30 cellular contexts compared by ENCODE assay signal in genomic region chr10:112771733-112772132, GRCh38.
"Had no signal": no experiment of that assay in that cellular context is flagged by ENCODE, and none has a peak within 500 bp of the region (broad histone marks: within the 10 kb centered on the region; RNA-seq: fewer than 3 reads in every experiment).

No MANE protein-coding gene starts in this region.

- H3K9me3 ChIP-seq: adrenal gland, ascending aorta, body of pancreas, breast epithelium had no signal

- H3K36me3 ChIP-seq: adrenal gland, ascending aorta, brain microvascular endothelial cell, breast epithelium, cardiac muscle cell had no signal

- DNase-seq: activated effector memory CD4-positive, alpha-beta T cell treated with anti-CD3 and anti-CD28 coated beads, Interleukin-2, amount 50 U/mL, for 16 hours; activated effector memory CD4-positive, alpha-beta T cell treated with Interleukin-2 at 50 U/mL for 16 hours; activated gamma-delta T cell; activated gamma-delta T cell treated with Interleukin-2 at 50 U/mL for 16 hours; activated naive CD4-positive, alpha-beta T cell; activated naive CD4-positive, alpha-beta T cell treated with anti-CD3 and anti-CD28 coated beads for 36 hours; activated naive CD4-positive, alpha-beta T cell treated with anti-CD3 and anti-CD28 coated beads, Interleukin-2, amount 10 ng/mL, durations not matched to agents 7 days and 5 days; activated naive CD4-positive, alpha-beta T cell treated with anti-CD3 and anti-CD28 coated beads, Interleukin-2, amount 50 U/mL, for 16 hours; activated naive CD4-positive, alpha-beta T cell treated with Interleukin-2 at 50 U/mL for 16 hours; activated naive CD8-positive, alpha-beta T cell treated with anti-CD3 and anti-CD28 coated beads for 36 hours; activated naive CD8-positive, alpha-beta T cell treated with anti-CD3 and anti-CD28 coated beads, Interleukin-2, amount 10 ng/mL, durations not matched to agents 7 days and 5 days; activated naive CD8-positive, alpha-beta T cell treated with anti-CD3 and anti-CD28 coated beads, Interleukin-2, amount 50 U/mL, for 24 hours; activated T-cell treated with anti-CD3 and anti-CD28 coated beads, Interleukin-2, amount 50 U/mL, for 4 hours; activated T-cell treated with anti-CD3 and anti-CD28 coated beads, Interleukin-2, amount 50 U/mL, for 48 hours; activated T-cell treated with anti-CD3 and anti-CD28 coated beads, Interleukin-2, amount 50 U/mL, for 72 hours; adrenal gland; amniotic stem cell; amygdala; anterior cingulate cortex; aorta; body of pancreas; brain microvascular endothelial cell; caudate nucleus; central memory CD4-positive, alpha-beta T cell; cerebellar nuclear complex had no signal

- H3K27me3 ChIP-seq: adrenal gland, ascending aorta, body of pancreas, brain microvascular endothelial cell, breast epithelium, cardiac muscle cell had no signal

- H3K4me1 ChIP-seq: adrenal gland, ascending aorta had no signal

- H3K4me3 ChIP-seq: adrenal gland, ascending aorta, body of pancreas, breast epithelium, cardiac muscle cell had no signal

- ATAC-seq: activated naive CD4-positive, alpha-beta T cell treated with anti-CD3 and anti-CD28 coated beads, Interleukin-2, amount 50 U/mL, for 72 hours; activated naive CD8-positive, alpha-beta T cell treated with anti-CD3 and anti-CD28 coated beads, Interleukin-2, amount 50 U/mL, for 24 hours; activated T-cell treated with anti-CD3 and anti-CD28 coated beads, Interleukin-2, amount 50 U/mL, for 4 hours; activated T-cell treated with anti-CD3 and anti-CD28 coated beads, Interleukin-2, amount 50 U/mL, for 72 hours; activated T-helper 17 cell treated with anti-CD3 and anti-CD28 coated beads, Interleukin-2, amount 50 U/mL, for 72 hours; body of pancreas had no signal

- H3K27ac ChIP-seq: adrenal gland, ascending aorta, body of pancreas, brain microvascular endothelial cell, cardiac muscle cell had no signal
